1 cellular context compared by ENCODE assay signal in genomic region chr14:100654814-100655795, GRCh38.
TF ChIP-seq lines count a peak whose summit lies in the region.

No MANE protein-coding gene starts in this region.

TF ChIP-seq in HepG2, 621 proteins besides CTCF, POLR2A, EP300 and RAD21 (continued from another document):
- TF ChIP-seq, protein P1, sequence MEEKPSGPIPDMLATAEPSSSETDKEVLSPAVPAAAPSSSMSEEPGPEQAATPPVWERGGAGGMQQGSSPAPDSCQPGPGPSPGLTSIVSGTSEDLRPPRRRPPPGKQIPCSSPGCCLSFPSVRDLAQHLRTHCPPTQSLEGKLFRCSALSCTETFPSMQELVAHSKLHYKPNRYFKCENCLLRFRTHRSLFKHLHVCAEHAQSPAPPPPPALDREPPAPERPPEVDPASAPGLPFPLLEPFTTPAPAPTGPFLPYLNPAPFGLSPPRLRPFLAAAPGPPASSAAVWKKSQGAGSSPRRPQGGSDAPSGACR (CRISPR knock-in tag; IDR thresholded peaks at IDR 0.05) = peak; percentile 57; the same call in 1 of the 2 replicates
TF ChIP-seq in HepG2: peak in this region for 70.
